ENCODE assay signal across 12 cellular contexts in the genomic region with DNA sequence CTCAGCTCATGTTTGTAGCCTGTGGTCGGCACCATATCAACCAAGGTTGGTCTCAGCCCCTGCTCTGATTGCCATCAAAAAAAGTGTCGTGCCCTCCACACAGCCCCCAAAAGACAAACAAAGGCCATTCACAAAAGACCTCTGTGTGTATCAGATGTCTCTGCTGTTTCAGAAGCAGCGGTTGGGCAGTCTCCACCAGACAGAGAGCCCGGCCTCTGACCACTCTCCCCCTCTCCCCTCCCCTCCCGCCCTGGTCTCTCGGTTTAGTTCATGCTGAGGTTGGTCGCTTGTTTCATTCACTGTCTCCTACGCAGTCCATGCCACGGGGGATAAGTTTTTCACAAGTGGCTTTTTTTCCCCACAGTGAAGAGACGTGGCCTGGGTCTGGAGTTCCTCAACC. TPM values are rescaled to one million over a fixed set of nuclear protein-coding genes. Genes with fewer than 3 reads are reported as not detected.
DNase-seq lines count a peak whose midpoint lies in the region; ATAC-seq and TF ChIP-seq lines count a peak whose summit lies in the region.
"Had no signal": no experiment of that assay in that cellular context is flagged by ENCODE, and none has a peak within 500 bp of the region (broad histone marks: within the 10 kb centered on the region; RNA-seq: fewer than 3 reads in every experiment).

No MANE protein-coding gene starts in this region.

- H3F3A ChIP-seq in GM23338 (replicated peaks; ENCODE audit: low read depth): peaks cover 7% of the 10 kb centered on the region

- H3K4me3 ChIP-seq in GM23338 (peak overlapping the region; percentile 83), iPS-18c (ENCODE audit: insufficient read depth, low read depth, low read length) (peak overlapping the region; percentile 66), sigmoid colon (peak overlapping the region in 3 of 4 donors; percentile 22 to 45 (median 41))

- peaks cover 3% of the 10 kb centered on the region for H3K9me2 ChIP-seq in GM23338 (ENCODE audit: insufficient read depth)

- peak overlapping the region; percentile 98 for H3K4me2 ChIP-seq in GM23338

- H3K4me1 ChIP-seq in GM23338 (ENCODE audit: insufficient read depth) (peaks cover 36% of the 10 kb centered on the region), sigmoid colon (peaks cover 0 to 50% (median 38%) of the 10 kb centered on the region in 4 donors)

- peaks cover 28% of the 10 kb centered on the region for H3K4me1 Mint-ChIP-seq in GM23338
- peaks cover 37% of the 10 kb centered on the region for H3K4me1 Mint-ChIP-seq in WTC11

- CTCF ChIA-PET in WTC11 (lab: Charles Lee): interaction anchor here (0.5 to 1.8 kb wide), 6 partner anchors 14 to 1821 kb away, joined by 3 to 10 read pairs (median 4); no protein-coding TSS in a partner anchor

- 0 out of 2 replicates have a peak, but pooled peaks cover 4% of the 10 kb centered on the region for H4K20me1 ChIP-seq in GM23338 (replicated peaks; ENCODE audit: insufficient read depth)

- peaks cover 62% of the 10 kb centered on the region for H3K27me3 ChIP-seq in GM23338 (ENCODE audit: insufficient read depth)
- H3K27me3 ChIP-seq in sigmoid colon: peaks cover 8 to 58% (median 44%) of the 10 kb centered on the region in 3 donors

- 22 to 44% methylated on average over 10 of the region's 10 CpGs for WGBS in sigmoid colon, 2 donors

- H3K27ac ChIP-seq in GM23338 (ENCODE audit: low read depth): no peak overlapping the region
- no peak overlapping the region for H3K27ac ChIP-seq in sigmoid colon
- H3K27ac ChIP-seq: left lung had no signal

- no peak for TF ChIP-seq EP300 in sigmoid colon (IDR thresholded peaks at IDR 0.05)

- DNase-seq in GM23338 (ENCODE audit: low spot score): peak; percentile 64
- peak; percentile 36 for DNase-seq in WTC11 (ENCODE audit: low spot score)
- DNase-seq in sigmoid colon: no peak
- DNase-seq: activated CD8-positive, alpha-beta memory T cell treated with anti-CD3 and anti-CD28 coated beads, Interleukin-2, amount 50 U/mL, for 48 hours; left lung; NCI-H345 had no signal

- H3K4me3 Mint-ChIP-seq in GM23338: peak overlapping the region; percentile 81
- peak overlapping the region; percentile 85 for H3K4me3 Mint-ChIP-seq in WTC11

- intact Hi-C loops in sigmoid colon (cut with DNase I): loop anchor here (5.0 kb wide), 1 partner anchor 64 kb away; a partner anchor contains a TSS

- H3K79me2 ChIP-seq in GM23338 (replicated peaks; ENCODE audit: insufficient read depth): no peaks in the 10 kb centered on the region

- H3K36me3 Mint-ChIP-seq in GM23338 (ENCODE audit: low read depth) (no peaks in the 10 kb centered on the region), WTC11 (no peaks in the 10 kb centered on the region)

- peaks cover 67% of the 10 kb centered on the region for H3K27me3 Mint-ChIP-seq in GM23338 (ENCODE audit: insufficient read depth, low read depth, poor library complexity)
- peaks cover 81% of the 10 kb centered on the region for H3K27me3 Mint-ChIP-seq in WTC11 (ENCODE audit: low read depth)

- H3K27ac Mint-ChIP-seq in GM23338: no peak overlapping the region
- H3K27ac Mint-ChIP-seq in WTC11: no peak overlapping the region

- peak overlapping the region; percentile 96 for H2AFZ ChIP-seq in GM23338

- TF ChIP-seq CTCF in GM23338 (conservative IDR thresholded peaks at IDR 0.05; ENCODE audit: low read depth in 2 of 2) (no peak), WTC11 (IDR thresholded peaks at IDR 0.05) (no peak), sigmoid colon (IDR thresholded peaks at IDR 0.05) (no peak)

- POLR2A ChIA-PET in WTC11 (lab: Charles Lee): no interaction called here

- H3K36me3 ChIP-seq in GM23338 (ENCODE audit: insufficient read depth) (no peaks in the 10 kb centered on the region), sigmoid colon (no peaks in the 10 kb centered on the region)
- H3K36me3 ChIP-seq: left lung had no signal

- no peaks in the 10 kb centered on the region for H3K9me3 ChIP-seq in iPS-18c (ENCODE audit: control insufficient read depth, insufficient read depth, low read length)
- H3K9me3 ChIP-seq in sigmoid colon: no peaks in the 10 kb centered on the region
- H3K9me3 ChIP-seq: left lung had no signal

- ATAC-seq in GM23338 (peak; percentile 31), WTC11 (peak; percentile 44), GM19463 (IDR thresholded peaks at IDR 0.05; ENCODE audit: unreplicated experiment) (no peak), HG02610 (IDR thresholded peaks at IDR 0.05; ENCODE audit: unreplicated experiment) (no peak), HG03469 (IDR thresholded peaks at IDR 0.05; ENCODE audit: unreplicated experiment) (no peak), GM21529 (IDR thresholded peaks at IDR 0.05; ENCODE audit: unreplicated experiment) (no peak)
- ATAC-seq: left lung, SK-N-SH treated with all-trans-retinoic acid at 6 μM for 48 hours had no signal

- peaks cover 3% of the 10 kb centered on the region; the same call in 1 of the 3 replicates for H3K9me3 Mint-ChIP-seq in GM23338
- H3K9me3 Mint-ChIP-seq in WTC11: no peaks in the 10 kb centered on the region

- no peak for TF ChIP-seq POLR2A in sigmoid colon (IDR thresholded peaks at IDR 0.05)

TF ChIP-seq in GM23338, 12 proteins besides CTCF, POLR2A, EP300 and RAD21 (continues in another document):
- no peak for TF ChIP-seq STAT1 (IDR thresholded peaks at IDR 0.05; ENCODE audit: unreplicated experiment)
- TF ChIP-seq POLR2AphosphoS5 (IDR thresholded peaks at IDR 0.05; ENCODE audit: low read depth): no peak
- TF ChIP-seq, protein P1, sequence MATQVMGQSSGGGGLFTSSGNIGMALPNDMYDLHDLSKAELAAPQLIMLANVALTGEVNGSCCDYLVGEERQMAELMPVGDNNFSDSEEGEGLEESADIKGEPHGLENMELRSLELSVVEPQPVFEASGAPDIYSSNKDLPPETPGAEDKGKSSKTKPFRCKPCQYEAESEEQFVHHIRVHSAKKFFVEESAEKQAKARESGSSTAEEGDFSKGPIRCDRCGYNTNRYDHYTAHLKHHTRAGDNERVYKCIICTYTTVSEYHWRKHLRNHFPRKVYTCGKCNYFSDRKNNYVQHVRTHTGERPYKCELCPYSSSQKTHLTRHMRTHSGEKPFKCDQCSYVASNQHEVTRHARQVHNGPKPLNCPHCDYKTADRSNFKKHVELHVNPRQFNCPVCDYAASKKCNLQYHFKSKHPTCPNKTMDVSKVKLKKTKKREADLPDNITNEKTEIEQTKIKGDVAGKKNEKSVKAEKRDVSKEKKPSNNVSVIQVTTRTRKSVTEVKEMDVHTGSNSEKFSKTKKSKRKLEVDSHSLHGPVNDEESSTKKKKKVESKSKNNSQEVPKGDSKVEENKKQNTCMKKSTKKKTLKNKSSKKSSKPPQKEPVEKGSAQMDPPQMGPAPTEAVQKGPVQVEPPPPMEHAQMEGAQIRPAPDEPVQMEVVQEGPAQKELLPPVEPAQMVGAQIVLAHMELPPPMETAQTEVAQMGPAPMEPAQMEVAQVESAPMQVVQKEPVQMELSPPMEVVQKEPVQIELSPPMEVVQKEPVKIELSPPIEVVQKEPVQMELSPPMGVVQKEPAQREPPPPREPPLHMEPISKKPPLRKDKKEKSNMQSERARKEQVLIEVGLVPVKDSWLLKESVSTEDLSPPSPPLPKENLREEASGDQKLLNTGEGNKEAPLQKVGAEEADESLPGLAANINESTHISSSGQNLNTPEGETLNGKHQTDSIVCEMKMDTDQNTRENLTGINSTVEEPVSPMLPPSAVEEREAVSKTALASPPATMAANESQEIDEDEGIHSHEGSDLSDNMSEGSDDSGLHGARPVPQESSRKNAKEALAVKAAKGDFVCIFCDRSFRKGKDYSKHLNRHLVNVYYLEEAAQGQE (IDR thresholded peaks at IDR 0.05; ENCODE audit: unreplicated experiment): no peak
- no peak for TF ChIP-seq ZNF331 (CRISPR knock-in tag; IDR thresholded peaks at IDR 0.05; ENCODE audit: low read depth)

TF ChIP-seq in WTC11, 78 proteins besides CTCF, POLR2A, EP300 and RAD21 (continues in another document):
- TF ChIP-seq, protein P2, sequence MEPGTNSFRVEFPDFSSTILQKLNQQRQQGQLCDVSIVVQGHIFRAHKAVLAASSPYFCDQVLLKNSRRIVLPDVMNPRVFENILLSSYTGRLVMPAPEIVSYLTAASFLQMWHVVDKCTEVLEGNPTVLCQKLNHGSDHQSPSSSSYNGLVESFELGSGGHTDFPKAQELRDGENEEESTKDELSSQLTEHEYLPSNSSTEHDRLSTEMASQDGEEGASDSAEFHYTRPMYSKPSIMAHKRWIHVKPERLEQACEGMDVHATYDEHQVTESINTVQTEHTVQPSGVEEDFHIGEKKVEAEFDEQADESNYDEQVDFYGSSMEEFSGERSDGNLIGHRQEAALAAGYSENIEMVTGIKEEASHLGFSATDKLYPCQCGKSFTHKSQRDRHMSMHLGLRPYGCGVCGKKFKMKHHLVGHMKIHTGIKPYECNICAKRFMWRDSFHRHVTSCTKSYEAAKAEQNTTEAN (CRISPR knock-in tag; IDR thresholded peaks at IDR 0.05): no peak
- TF ChIP-seq, protein P3, sequence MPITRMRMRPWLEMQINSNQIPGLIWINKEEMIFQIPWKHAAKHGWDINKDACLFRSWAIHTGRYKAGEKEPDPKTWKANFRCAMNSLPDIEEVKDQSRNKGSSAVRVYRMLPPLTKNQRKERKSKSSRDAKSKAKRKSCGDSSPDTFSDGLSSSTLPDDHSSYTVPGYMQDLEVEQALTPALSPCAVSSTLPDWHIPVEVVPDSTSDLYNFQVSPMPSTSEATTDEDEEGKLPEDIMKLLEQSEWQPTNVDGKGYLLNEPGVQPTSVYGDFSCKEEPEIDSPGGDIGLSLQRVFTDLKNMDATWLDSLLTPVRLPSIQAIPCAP (CRISPR knock-in tag; IDR thresholded peaks at IDR 0.05): no peak
- TF ChIP-seq GRHL2 (CRISPR knock-in tag; IDR thresholded peaks at IDR 0.05; ENCODE audit: insufficient replicate concordance, severe bottlenecking) (no peak), FOXP1 (CRISPR knock-in tag; IDR thresholded peaks at IDR 0.05; ENCODE audit: borderline replicate concordance) (no peak), ZNF317 (CRISPR knock-in tag; IDR thresholded peaks at IDR 0.05; ENCODE audit: borderline replicate concordance, low read depth) (no peak)
- TF ChIP-seq, protein P4, sequence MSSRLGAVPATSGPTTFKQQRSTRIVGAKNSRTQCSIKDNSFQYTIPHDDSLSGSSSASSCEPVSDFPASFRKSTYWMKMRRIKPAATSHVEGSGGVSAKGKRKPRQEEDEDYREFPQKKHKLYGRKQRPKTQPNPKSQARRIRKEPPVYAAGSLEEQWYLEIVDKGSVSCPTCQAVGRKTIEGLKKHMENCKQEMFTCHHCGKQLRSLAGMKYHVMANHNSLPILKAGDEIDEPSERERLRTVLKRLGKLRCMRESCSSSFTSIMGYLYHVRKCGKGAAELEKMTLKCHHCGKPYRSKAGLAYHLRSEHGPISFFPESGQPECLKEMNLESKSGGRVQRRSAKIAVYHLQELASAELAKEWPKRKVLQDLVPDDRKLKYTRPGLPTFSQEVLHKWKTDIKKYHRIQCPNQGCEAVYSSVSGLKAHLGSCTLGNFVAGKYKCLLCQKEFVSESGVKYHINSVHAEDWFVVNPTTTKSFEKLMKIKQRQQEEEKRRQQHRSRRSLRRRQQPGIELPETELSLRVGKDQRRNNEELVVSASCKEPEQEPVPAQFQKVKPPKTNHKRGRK (CRISPR knock-in tag; IDR thresholded peaks at IDR 0.05; ENCODE audit: borderline replicate concordance): no peak

RNA-seq across cellular contexts. Expression of a gene that starts 27.1 kb away (rescaled TPM):
- total RNA-seq in GM23338 (2014; rRNA removed; shearing (Covaris generic)): 7.1 and 8.8 TPM in 2 replicates
- 13.0 and 16.3 TPM in 2 replicates for polyA plus RNA-seq in GM23338 (2016; fragmentation: Nextera tagmentation; extraction: Ambion mirVana)
- total RNA-seq in WTC11 (2021): 0.78 to 1.5 TPM (median 0.96 TPM) in 3 replicates
- total RNA-seq in sigmoid colon: under 1 TPM in 1 of 4 donors, not detected in 3; 0.36 TPM
- 10 to 100 TPM in 1 of 3 donors, 1 to 10 TPM in 2; 1.1 to 36.0 (median 4.6) TPM for polyA plus RNA-seq in sigmoid colon

Comparison
In these comparisons a context has a peak if more than half of its experiments do, and no peak if none do; other contexts are left out.
1. ATAC-seq: peak in GM23338 (single experiment) and WTC11 (single experiment); none in GM19463 (single experiment), HG02610 (single experiment), HG03469 (single experiment) and GM21529 (single experiment).
2. Peak in every context shown above with its lines, with median percentiles within 50 percentile points of each other: H3K4me3 ChIP-seq.